Comparison of ENCODE assay signal across 8 cellular contexts in the genomic region with DNA sequence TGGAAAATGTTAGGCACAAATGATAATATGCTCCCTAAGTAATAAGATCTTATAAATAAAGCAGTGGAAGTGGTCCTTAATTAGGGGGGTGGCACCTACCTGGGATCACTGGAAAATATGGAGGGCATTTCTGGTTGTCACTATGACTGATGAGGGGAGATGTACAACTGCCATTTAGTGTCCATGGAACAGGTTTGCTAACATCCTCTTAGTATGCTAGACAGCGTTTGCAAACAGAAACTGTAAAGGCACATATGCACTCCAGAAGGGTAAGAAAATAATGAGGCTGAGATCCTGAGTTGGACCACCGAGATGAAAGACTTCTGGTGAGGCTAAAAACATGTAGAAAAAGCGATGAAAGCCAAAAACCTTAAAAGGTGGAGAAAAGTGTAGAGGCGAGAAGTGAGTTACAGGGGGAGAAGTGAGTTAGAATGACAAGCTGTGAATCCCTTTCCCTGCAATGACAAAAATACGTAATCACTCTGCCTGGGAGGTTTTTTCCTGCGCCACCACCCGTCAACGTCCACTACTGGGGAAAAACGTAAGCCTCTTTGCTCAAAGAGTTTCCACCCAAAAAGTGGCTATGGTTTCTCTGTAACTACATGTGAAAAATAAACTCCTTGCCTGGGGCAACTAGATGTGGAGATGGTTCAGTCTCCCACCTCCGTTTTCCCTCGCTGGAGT. TPM values are rescaled to one million over a fixed set of nuclear protein-coding genes. Genes with fewer than 3 reads are reported as not detected.
DNase-seq lines count a peak whose midpoint lies in the region; ATAC-seq and TF ChIP-seq lines count a peak whose summit lies in the region.

No MANE protein-coding gene starts in this region.

- H3K9me3 Mint-ChIP-seq in activated naive CD4-positive, alpha-beta T cell treated with anti-CD3 and anti-CD28 coated beads, Interleukin-2, amount 50 U/mL, for 24 hours = no peaks in the 10 kb centered on the region
- no peaks in the 10 kb centered on the region for H3K9me3 Mint-ChIP-seq in activated CD8-positive, alpha-beta T cell treated with anti-CD3 and anti-CD28 coated beads for 36 hours
- H3K9me3 Mint-ChIP-seq in glutamatergic neuron (ENCODE audit: unreplicated experiment) = peaks cover 12% of the 10 kb centered on the region

- DNase-seq in activated naive CD4-positive, alpha-beta T cell (lab: John Stamatoyannopoulos, UW) = no peak
- peak; percentile 35 for DNase-seq in activated CD8-positive, alpha-beta T cell treated with anti-CD3 and anti-CD28 coated beads for 36 hours
- DNase-seq in glutamatergic neuron = no peak
- DNase-seq in psoas muscle = no peak
- DNase-seq in medulla oblongata (ENCODE audit: extremely low spot score) = no peak
- no peak for DNase-seq in NCI-H1436 (lab: John Stamatoyannopoulos, UW)

- CTCF ChIA-PET in activated CD8-positive, alpha-beta T cell treated with anti-CD3 and anti-CD28 coated beads for 36 hours (lab: Charles Lee) = interaction anchor here (1.3 to 4.0 kb wide), 5 partner anchors 50 to 203 kb away, joined by 4 to 30 read pairs (median 5); a partner anchor contains a TSS

- peak overlapping the region; percentile 90 for H3K27ac ChIP-seq in psoas muscle

- POLR2A ChIA-PET in activated CD8-positive, alpha-beta T cell treated with anti-CD3 and anti-CD28 coated beads for 36 hours (lab: Charles Lee) = interaction anchor here (0.6 to 1.9 kb wide), 11 partner anchors 11 to 1899 kb away, joined by 3 to 9 read pairs (median 4); a partner anchor contains a TSS

- no peaks in the 10 kb centered on the region for H3K27me3 ChIP-seq in psoas muscle (ENCODE audit: insufficient read depth in 3 of 3, low read length in 2 of 3)

- H3K4me3 ChIP-seq in psoas muscle = peak overlapping the region; percentile 87

- H3K36me3 Mint-ChIP-seq in activated naive CD4-positive, alpha-beta T cell treated with anti-CD3 and anti-CD28 coated beads, Interleukin-2, amount 50 U/mL, for 24 hours = peaks cover 2% of the 10 kb centered on the region
- peaks cover 19% of the 10 kb centered on the region for H3K36me3 Mint-ChIP-seq in activated CD8-positive, alpha-beta T cell treated with anti-CD3 and anti-CD28 coated beads for 36 hours (ENCODE audit: low read depth)
- no peaks in the 10 kb centered on the region for H3K36me3 Mint-ChIP-seq in glutamatergic neuron (ENCODE audit: unreplicated experiment)

- ATAC-seq in HG03565 (IDR thresholded peaks at IDR 0.05; ENCODE audit: unreplicated experiment) (peak; percentile 5), psoas muscle (peak; percentile 2 to 35 (median 10))
- peak; percentile 1 for ATAC-seq in activated CD8-positive, alpha-beta T cell treated with anti-CD3 and anti-CD28 coated beads for 36 hours

- intact Hi-C loops in activated CD8-positive, alpha-beta T cell treated with anti-CD3 and anti-CD28 coated beads for 36 hours (cut with micrococcal nuclease) = no loop called here
- intact Hi-C loops in psoas muscle (cut with DNase I) = loop anchor here (5.0 kb wide), 1 partner anchor 202 kb away; a partner anchor contains a TSS

- H3K36me3 ChIP-seq in psoas muscle (ENCODE audit: insufficient read depth in 1 of 2, low read depth in 1 of 2) = peaks cover under 1 to 22% of the 10 kb centered on the region in 2 donors

- no peak for TF ChIP-seq CTCF in activated CD8-positive, alpha-beta T cell treated with anti-CD3 and anti-CD28 coated beads for 36 hours (IDR thresholded peaks at IDR 0.05)
- TF ChIP-seq CTCF in glutamatergic neuron (IDR thresholded peaks at IDR 0.05; ENCODE audit: partially characterized antibody, unreplicated experiment) = no peak
- no peak for TF ChIP-seq CTCF in psoas muscle (IDR thresholded peaks at IDR 0.05)

- H3K4me1 Mint-ChIP-seq in activated naive CD4-positive, alpha-beta T cell treated with anti-CD3 and anti-CD28 coated beads, Interleukin-2, amount 50 U/mL, for 24 hours = peaks cover 38% of the 10 kb centered on the region
- H3K4me1 Mint-ChIP-seq in activated CD8-positive, alpha-beta T cell treated with anti-CD3 and anti-CD28 coated beads for 36 hours (ENCODE audit: low read depth) = peaks cover 34% of the 10 kb centered on the region
- peaks cover 18% of the 10 kb centered on the region for H3K4me1 Mint-ChIP-seq in glutamatergic neuron (ENCODE audit: low read depth, unreplicated experiment)

- peak overlapping the region; percentile 97 for H3K4me3 Mint-ChIP-seq in activated naive CD4-positive, alpha-beta T cell treated with anti-CD3 and anti-CD28 coated beads, Interleukin-2, amount 50 U/mL, for 24 hours
- peak overlapping the region; percentile 100 for H3K4me3 Mint-ChIP-seq in activated CD8-positive, alpha-beta T cell treated with anti-CD3 and anti-CD28 coated beads for 36 hours
- H3K4me3 Mint-ChIP-seq in glutamatergic neuron (ENCODE audit: unreplicated experiment) = peak overlapping the region; percentile 100

- H3K27ac Mint-ChIP-seq in activated naive CD4-positive, alpha-beta T cell treated with anti-CD3 and anti-CD28 coated beads, Interleukin-2, amount 50 U/mL, for 24 hours = peak overlapping the region; percentile 100
- peak overlapping the region; percentile 99 for H3K27ac Mint-ChIP-seq in activated CD8-positive, alpha-beta T cell treated with anti-CD3 and anti-CD28 coated beads for 36 hours
- H3K27ac Mint-ChIP-seq in glutamatergic neuron (ENCODE audit: unreplicated experiment) = peak overlapping the region; percentile 99

- H3K27me3 Mint-ChIP-seq in activated naive CD4-positive, alpha-beta T cell treated with anti-CD3 and anti-CD28 coated beads, Interleukin-2, amount 50 U/mL, for 24 hours = no peaks in the 10 kb centered on the region
- H3K27me3 Mint-ChIP-seq in activated CD8-positive, alpha-beta T cell treated with anti-CD3 and anti-CD28 coated beads for 36 hours = no peaks in the 10 kb centered on the region
- H3K27me3 Mint-ChIP-seq in glutamatergic neuron (ENCODE audit: unreplicated experiment) = peaks cover 9% of the 10 kb centered on the region

- H3K4me1 ChIP-seq in psoas muscle = peaks cover 32% of the 10 kb centered on the region

- H3K9me3 ChIP-seq in psoas muscle = no peaks in the 10 kb centered on the region

- WGBS in psoas muscle, 3 donors = 1 to 2% (median 2%) methylated on average over 11 of the region's 11 CpGs

RNA-seq across cellular contexts. Expression of a gene that starts 0.8 kb away (rescaled TPM):
- 10 to 100 TPM; 28.6 to 30.2 TPM for total RNA-seq in activated CD8-positive, alpha-beta T cell treated with anti-CD3 and anti-CD28 coated beads for 36 hours
- 37.8 TPM for total RNA-seq in glutamatergic neuron (ENCODE audit: unreplicated experiment)
- 10 to 100 TPM; 23.5 to 30.5 (median 26.7) TPM for total RNA-seq in psoas muscle
- 10 to 100 TPM; 12.4 to 31.7 (median 14.0) TPM for polyA plus RNA-seq in psoas muscle

RNA-seq across cellular contexts. Expression of a gene that starts 0.8 kb away (rescaled TPM):
- total RNA-seq in activated CD8-positive, alpha-beta T cell treated with anti-CD3 and anti-CD28 coated beads for 36 hours = 10 to 100 TPM; 32.3 to 34.1 TPM
- 77.7 TPM for total RNA-seq in glutamatergic neuron (ENCODE audit: unreplicated experiment)
- 10 to 100 TPM; 23.3 to 31.9 (median 26.7) TPM for total RNA-seq in psoas muscle
- polyA plus RNA-seq in psoas muscle = 10 to 100 TPM in 1 of 3 donors, 1 to 10 TPM in 2; 4.9 to 14.6 (median 7.3) TPM
